ENCODE assay signal across 21 cellular contexts in the genomic region with DNA sequence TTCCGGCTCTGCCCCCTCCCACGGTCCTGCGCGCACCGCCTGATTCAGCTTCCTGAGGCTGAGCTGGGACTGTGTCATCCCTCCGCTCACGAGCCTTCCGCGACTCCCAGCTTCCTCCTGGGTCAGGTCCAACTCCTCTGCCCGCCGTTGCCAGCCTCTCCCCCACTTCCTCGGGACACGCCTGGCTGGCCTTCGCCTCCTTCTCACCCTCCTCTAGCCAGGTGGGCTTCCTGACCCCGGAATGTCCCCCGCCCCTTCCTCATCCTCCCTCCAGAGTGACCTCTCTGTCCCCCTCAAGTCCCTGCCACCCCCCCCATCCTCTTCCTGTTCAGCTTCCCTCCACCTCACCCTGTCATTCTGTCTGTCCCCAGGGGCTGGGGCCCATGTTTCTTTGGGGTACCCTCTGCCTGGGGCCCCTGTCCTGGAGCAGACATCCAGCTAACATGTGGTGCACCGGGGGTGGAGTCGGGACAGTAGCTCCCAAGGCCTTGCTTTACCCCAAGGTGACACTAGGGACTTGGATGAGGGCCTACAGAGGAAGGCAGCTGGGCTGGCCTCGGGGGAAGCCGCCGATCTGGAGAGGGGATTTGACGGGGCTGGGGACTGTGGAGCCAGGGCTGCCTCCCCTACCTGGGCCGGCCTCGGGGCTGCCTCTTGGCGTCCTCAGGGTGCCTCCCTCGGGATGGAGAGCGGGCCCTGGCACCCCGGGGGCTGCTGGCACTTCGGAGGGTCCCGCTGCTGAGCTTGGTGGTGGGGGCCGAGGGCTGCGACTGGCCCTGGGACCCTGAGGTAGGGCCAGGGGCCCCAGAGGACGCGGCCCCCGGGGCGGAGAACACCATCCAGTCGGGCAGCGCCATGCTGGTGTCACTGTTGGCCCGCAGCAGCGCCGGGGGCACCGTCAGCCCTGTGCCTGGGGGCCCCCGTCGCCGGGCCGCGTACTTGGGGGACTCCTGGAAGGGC. TPM values are rescaled to one million over a fixed set of nuclear protein-coding genes. Genes with fewer than 3 reads are reported as not detected.
DNase-seq lines count a peak whose midpoint lies in the region; ATAC-seq and TF ChIP-seq lines count a peak whose summit lies in the region.
"Had no signal": no experiment of that assay in that cellular context is flagged by ENCODE, and none has a peak within 500 bp of the region (broad histone marks: within the 10 kb centered on the region; RNA-seq: fewer than 3 reads in every experiment).

No MANE protein-coding gene starts in this region.

- H3K79me2 ChIP-seq in GM23338 (replicated peaks; ENCODE audit: insufficient read depth), result no peaks in the 10 kb centered on the region

- H3K4me2 ChIP-seq in GM23338, result no peak overlapping the region
- H3K4me2 ChIP-seq: SK-N-SH had no signal

- H3K27me3 ChIP-seq in GM23338 (ENCODE audit: insufficient read depth), result peaks cover 29% of the 10 kb centered on the region
- H3K27me3 ChIP-seq: MG63 had no signal

- no peak overlapping the region for H3K27ac ChIP-seq in GM23338 (ENCODE audit: low read depth)
- H3K27ac ChIP-seq: esophagus muscularis mucosa, psoas muscle had no signal

- no peaks in the 10 kb centered on the region for H4K20me1 ChIP-seq in GM23338 (replicated peaks; ENCODE audit: insufficient read depth)

- H3K4me1 Mint-ChIP-seq in GM23338, result no peaks in the 10 kb centered on the region
- H3K4me1 Mint-ChIP-seq: CD8-positive, alpha-beta memory T cell had no signal

- no peak overlapping the region for H3K4me3 ChIP-seq in GM23338
- H3K4me3 ChIP-seq: esophagus muscularis mucosa, HAP-1, MG63, psoas muscle had no signal

- H3K9me2 ChIP-seq in GM23338 (ENCODE audit: insufficient read depth), result no peaks in the 10 kb centered on the region
- H3K9me2 ChIP-seq: SK-N-SH had no signal

- H3K36me3 ChIP-seq in GM23338 (ENCODE audit: insufficient read depth), result no peaks in the 10 kb centered on the region
- H3K36me3 ChIP-seq: esophagus muscularis mucosa, HAP-1, MG63 had no signal

- H3K4me3 Mint-ChIP-seq in GM23338, result no peak overlapping the region
- H3K4me3 Mint-ChIP-seq: CD8-positive, alpha-beta memory T cell had no signal

- DNase-seq in CD1c-positive myeloid dendritic cell (ENCODE audit: extremely low spot score) (peak; percentile 47), GM23338 (ENCODE audit: low spot score) (peak; percentile 56), RPMI7951 (ENCODE audit: low read depth) (peak; percentile 32), left kidney (ENCODE audit: low read depth, low spot score) (peak; percentile 68), NCI-H2227 treated with DMSO at 0.1 percent for 48 hours (lab: John Stamatoyannopoulos, UW) (no peak)
- no peak for DNase-seq in activated CD8-positive, alpha-beta memory T cell treated with anti-CD3 and anti-CD28 coated beads, Interleukin-2, amount 50 U/mL, for 4 hours
- DNase-seq: activated CD4-positive, CD25-positive, alpha-beta regulatory T cell; activated naive CD4-positive, alpha-beta T cell; CD8-positive, alpha-beta memory T cell; cortex of kidney; MG63; NCI-H345; SK-N-SH had no signal

- H3K27ac Mint-ChIP-seq in GM23338, result no peak overlapping the region
- H3K27ac Mint-ChIP-seq: CD8-positive, alpha-beta memory T cell had no signal

- H3K36me3 Mint-ChIP-seq in GM23338 (ENCODE audit: low read depth), result peaks cover 49% of the 10 kb centered on the region
- H3K36me3 Mint-ChIP-seq: CD8-positive, alpha-beta memory T cell had no signal

- H3F3A ChIP-seq in GM23338 (replicated peaks; ENCODE audit: low read depth), result no peaks in the 10 kb centered on the region

- 0 out of 2 replicates have a peak, but pooled peaks cover 2% of the 10 kb centered on the region for H3K4me1 ChIP-seq in GM23338 (ENCODE audit: insufficient read depth)
- H3K4me1 ChIP-seq: esophagus muscularis mucosa, HAP-1, psoas muscle had no signal

- no peak for ATAC-seq in GM23338
- ATAC-seq in HG03045 (IDR thresholded peaks at IDR 0.05; ENCODE audit: unreplicated experiment), result no peak
- ATAC-seq: left lobe of liver, psoas muscle had no signal

- TF ChIP-seq CTCF in GM23338 (conservative IDR thresholded peaks at IDR 0.05; ENCODE audit: low read depth in 2 of 2), result no peak

- peaks cover 3% of the 10 kb centered on the region for H3K27me3 Mint-ChIP-seq in GM23338 (ENCODE audit: insufficient read depth, low read depth, poor library complexity)

- peaks cover 91% of the 10 kb centered on the region for H3K9me3 Mint-ChIP-seq in GM23338

- H2AFZ ChIP-seq in GM23338, result no peak overlapping the region

TF ChIP-seq in GM23338, 12 proteins besides CTCF, POLR2A, EP300 and RAD21 (continues in another document):
- TF ChIP-seq CREB1 (CRISPR knock-in tag; IDR thresholded peaks at IDR 0.05; ENCODE audit: low read depth) (no peak), STAT1 (IDR thresholded peaks at IDR 0.05; ENCODE audit: unreplicated experiment) (no peak), POLR2AphosphoS5 (IDR thresholded peaks at IDR 0.05; ENCODE audit: low read depth) (no peak), ZNF114 (CRISPR knock-in tag; IDR thresholded peaks at IDR 0.05) (no peak), NANOG (IDR thresholded peaks at IDR 0.05; ENCODE audit: borderline replicate concordance) (no peak), EZH2 (IDR thresholded peaks at IDR 0.05; ENCODE audit: low read depth, unreplicated experiment) (no peak), ZNF331 (CRISPR knock-in tag; IDR thresholded peaks at IDR 0.05; ENCODE audit: low read depth) (no peak), EZH2phosphoT487 (IDR thresholded peaks at IDR 0.05; ENCODE audit: unreplicated experiment) (no peak)
- TF ChIP-seq, protein P1, sequence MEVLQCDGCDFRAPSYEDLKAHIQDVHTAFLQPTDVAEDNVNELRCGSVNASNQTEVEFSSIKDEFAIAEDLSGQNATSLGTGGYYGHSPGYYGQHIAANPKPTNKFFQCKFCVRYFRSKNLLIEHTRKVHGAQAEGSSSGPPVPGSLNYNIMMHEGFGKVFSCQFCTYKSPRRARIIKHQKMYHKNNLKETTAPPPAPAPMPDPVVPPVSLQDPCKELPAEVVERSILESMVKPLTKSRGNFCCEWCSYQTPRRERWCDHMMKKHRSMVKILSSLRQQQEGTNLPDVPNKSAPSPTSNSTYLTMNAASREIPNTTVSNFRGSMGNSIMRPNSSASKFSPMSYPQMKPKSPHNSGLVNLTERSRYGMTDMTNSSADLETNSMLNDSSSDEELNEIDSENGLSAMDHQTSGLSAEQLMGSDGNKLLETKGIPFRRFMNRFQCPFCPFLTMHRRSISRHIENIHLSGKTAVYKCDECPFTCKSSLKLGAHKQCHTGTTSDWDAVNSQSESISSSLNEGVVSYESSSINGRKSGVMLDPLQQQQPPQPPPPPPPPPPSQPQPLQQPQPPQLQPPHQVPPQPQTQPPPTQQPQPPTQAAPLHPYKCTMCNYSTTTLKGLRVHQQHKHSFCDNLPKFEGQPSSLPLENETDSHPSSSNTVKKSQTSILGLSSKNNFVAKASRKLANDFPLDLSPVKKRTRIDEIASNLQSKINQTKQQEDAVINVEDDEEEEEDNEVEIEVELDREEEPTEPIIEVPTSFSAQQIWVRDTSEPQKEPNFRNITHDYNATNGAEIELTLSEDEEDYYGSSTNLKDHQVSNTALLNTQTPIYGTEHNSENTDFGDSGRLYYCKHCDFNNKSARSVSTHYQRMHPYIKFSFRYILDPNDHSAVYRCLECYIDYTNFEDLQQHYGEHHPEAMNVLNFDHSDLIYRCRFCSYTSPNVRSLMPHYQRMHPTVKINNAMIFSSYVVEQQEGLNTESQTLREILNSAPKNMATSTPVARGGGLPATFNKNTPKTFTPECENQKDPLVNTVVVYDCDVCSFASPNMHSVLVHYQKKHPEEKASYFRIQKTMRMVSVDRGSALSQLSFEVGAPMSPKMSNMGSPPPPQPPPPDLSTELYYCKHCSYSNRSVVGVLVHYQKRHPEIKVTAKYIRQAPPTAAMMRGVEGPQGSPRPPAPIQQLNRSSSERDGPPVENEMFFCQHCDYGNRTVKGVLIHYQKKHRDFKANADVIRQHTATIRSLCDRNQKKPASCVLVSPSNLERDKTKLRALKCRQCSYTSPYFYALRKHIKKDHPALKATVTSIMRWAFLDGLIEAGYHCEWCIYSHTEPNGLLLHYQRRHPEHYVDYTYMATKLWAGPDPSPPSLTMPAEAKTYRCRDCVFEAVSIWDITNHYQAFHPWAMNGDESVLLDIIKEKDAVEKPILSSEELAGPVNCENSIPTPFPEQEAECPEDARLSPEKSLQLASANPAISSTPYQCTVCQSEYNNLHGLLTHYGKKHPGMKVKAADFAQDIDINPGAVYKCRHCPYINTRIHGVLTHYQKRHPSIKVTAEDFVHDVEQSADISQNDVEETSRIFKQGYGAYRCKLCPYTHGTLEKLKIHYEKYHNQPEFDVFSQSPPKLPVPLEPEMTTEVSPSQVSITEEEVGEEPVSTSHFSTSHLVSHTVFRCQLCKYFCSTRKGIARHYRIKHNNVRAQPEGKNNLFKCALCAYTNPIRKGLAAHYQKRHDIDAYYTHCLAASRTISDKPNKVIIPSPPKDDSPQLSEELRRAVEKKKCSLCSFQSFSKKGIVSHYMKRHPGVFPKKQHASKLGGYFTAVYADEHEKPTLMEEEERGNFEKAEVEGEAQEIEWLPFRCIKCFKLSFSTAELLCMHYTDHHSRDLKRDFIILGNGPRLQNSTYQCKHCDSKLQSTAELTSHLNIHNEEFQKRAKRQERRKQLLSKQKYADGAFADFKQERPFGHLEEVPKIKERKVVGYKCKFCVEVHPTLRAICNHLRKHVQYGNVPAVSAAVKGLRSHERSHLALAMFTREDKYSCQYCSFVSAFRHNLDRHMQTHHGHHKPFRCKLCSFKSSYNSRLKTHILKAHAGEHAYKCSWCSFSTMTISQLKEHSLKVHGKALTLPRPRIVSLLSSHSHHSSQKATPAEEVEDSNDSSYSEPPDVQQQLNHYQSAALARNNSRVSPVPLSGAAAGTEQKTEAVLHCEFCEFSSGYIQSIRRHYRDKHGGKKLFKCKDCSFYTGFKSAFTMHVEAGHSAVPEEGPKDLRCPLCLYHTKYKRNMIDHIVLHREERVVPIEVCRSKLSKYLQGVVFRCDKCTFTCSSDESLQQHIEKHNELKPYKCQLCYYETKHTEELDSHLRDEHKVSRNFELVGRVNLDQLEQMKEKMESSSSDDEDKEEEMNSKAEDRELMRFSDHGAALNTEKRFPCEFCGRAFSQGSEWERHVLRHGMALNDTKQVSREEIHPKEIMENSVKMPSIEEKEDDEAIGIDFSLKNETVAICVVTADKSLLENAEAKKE (CRISPR knock-in tag; IDR thresholded peaks at IDR 0.05), result no peak

RNA-seq across cellular contexts. Expression of a gene that starts 16.5 kb away (rescaled TPM):
- 3.3 and 4.1 TPM in 2 replicates for total RNA-seq in GM23338 (2014; rRNA removed; shearing (Covaris generic))
- polyA plus RNA-seq in GM23338 (2016; fragmentation: Nextera tagmentation; extraction: Ambion mirVana), result 0.23 and 0.30 TPM in 2 replicates
- 3.9 and 4.9 TPM in 2 replicates for total RNA-seq in RPMI7951 (2014; rRNA removed; shearing (Covaris generic))
- total RNA-seq: astrocyte; CD8-positive, alpha-beta memory T cell had no signal
- polyA plus RNA-seq: CD8-positive, alpha-beta memory T cell had no signal

RNA-seq across cellular contexts. Expression of a gene that starts 20.0 kb away (rescaled TPM):
- 7.2 and 8.0 TPM in 2 replicates for total RNA-seq in GM23338 (2014; rRNA removed; shearing (Covaris generic))
- 15.5 and 18.5 TPM in 2 replicates for polyA plus RNA-seq in GM23338 (2016; fragmentation: Nextera tagmentation; extraction: Ambion mirVana)
- 149 and 186 TPM in 2 replicates for total RNA-seq in RPMI7951 (2014; rRNA removed; shearing (Covaris generic))
- total RNA-seq: astrocyte had no signal

RNA-seq across cellular contexts. Expression of a gene that starts 53.9 kb away (rescaled TPM):
- 1.8 and 23.2 TPM in 2 replicates for total RNA-seq in GM23338 (2014; rRNA removed; shearing (Covaris generic))
- polyA plus RNA-seq in GM23338 (2016; fragmentation: Nextera tagmentation; extraction: Ambion mirVana), result 54.3 and 67.9 TPM in 2 replicates
- not detected in 2 replicates for total RNA-seq in RPMI7951 (2014; rRNA removed; shearing (Covaris generic))
- total RNA-seq: astrocyte; CD8-positive, alpha-beta memory T cell; left lobe of liver; myocyte; temporal lobe had no signal
- polyA plus RNA-seq: CD8-positive, alpha-beta memory T cell had no signal

Comparison
In these comparisons a context has a peak if more than half of its experiments do, and no peak if none do; other contexts are left out.
1. DNase-seq: peak in CD1c-positive myeloid dendritic cell (single experiment), GM23338 (single experiment), RPMI7951 (single experiment) and left kidney (single experiment); none in activated CD8-positive, alpha-beta memory T cell treated with anti-CD3 and anti-CD28 coated beads, Interleukin-2, amount 50 U/mL, for 4 hours (single experiment) and NCI-H2227 treated with DMSO at 0.1 percent for 48 hours (single experiment).
2. RNA of a gene that starts 20.0 kb away (total RNA-seq): 149 to 186 TPM in RPMI7951; 7.2 to 8.0 TPM in GM23338; every median in the first group is over 10 times any median in the second.